ENCODE assay signal across 8 cellular contexts in the genomic region with DNA sequence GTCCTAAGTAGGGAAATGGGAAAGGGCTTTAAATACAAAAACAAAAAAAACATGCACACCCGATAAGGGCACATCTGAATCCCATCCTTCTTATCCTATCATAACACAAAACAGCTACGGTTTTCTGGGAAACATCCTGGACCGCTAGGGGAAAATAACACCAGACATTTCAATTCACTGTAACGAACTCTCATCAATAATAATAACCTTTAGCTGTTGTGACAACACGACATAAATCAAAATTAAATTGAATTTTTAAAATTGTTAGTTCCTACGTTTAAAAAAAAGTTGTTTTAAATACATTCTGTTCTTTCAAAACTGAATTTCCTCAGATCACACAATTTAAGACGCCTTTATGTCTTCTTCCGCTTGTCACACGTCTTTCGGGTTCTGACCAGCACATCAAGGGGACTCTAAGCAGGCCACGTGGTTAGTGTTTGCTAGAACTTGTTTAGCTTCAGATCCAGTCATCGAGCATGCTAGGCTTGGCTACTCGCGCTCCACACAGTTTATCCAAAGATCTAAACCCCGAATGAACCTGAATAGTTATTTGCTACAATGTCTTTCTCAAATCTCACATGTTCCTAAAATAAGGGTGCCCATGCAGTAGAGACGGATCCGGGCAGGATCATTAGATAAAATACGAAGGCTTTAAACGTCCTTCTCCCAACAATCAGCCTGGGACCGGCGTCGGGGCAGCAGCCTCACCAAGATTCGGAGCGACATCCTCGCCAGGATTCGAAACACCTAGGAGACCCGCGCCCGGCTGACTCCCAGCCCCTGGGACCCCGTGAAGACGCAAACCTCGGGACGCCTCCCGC. TPM values are rescaled to one million over a fixed set of nuclear protein-coding genes. Genes with fewer than 3 reads are reported as not detected.
A peak's percentile ranks its signal among the peaks of the same experiment; 100 is the strongest.
DNase-seq lines count a peak whose midpoint lies in the region; ATAC-seq and TF ChIP-seq lines count a peak whose summit lies in the region.

No MANE protein-coding gene starts in this region.

- peaks cover 11 to 18% (median 11%) of the 10 kb centered on the region in 3 experiments; a peak in 6 of 7 replicates for H3K36me3 Mint-ChIP-seq in H9 (ENCODE audit: insufficient read depth in 1 of 3, low read depth in 3 of 3)

- H2AK5ac ChIP-seq in H9 (ENCODE audit: insufficient read length, low read length) = no peak overlapping the region

- no peak overlapping the region for H4K8ac ChIP-seq in H9 (replicated peaks; ENCODE audit: insufficient read length, low read depth, low read length)

- no peak overlapping the region for H3K14ac ChIP-seq in H9 (ENCODE audit: insufficient read depth, low read length)

- ATAC-seq in right lobe of liver = peak; percentile 54 to 64 (median 58)

- no peak overlapping the region for H2AFZ ChIP-seq in H9 (ENCODE audit: low read length)

- H2BK12ac ChIP-seq in H9 (ENCODE audit: insufficient read length, low read depth, low read length) = no peak overlapping the region

- peak overlapping the region; percentile 96 to 100 for H3K4me3 Mint-ChIP-seq in H9

- H3K23me2 ChIP-seq in H9 (ENCODE audit: insufficient read length, low read depth, low read length, poor library complexity, severe bottlenecking) = peaks cover 18% of the 10 kb centered on the region

- no peak overlapping the region for H3K18ac ChIP-seq in H9 (ENCODE audit: insufficient read length, low read depth, low read length)

- peaks cover 28% of the 10 kb centered on the region for H3K27me3 Mint-ChIP-seq in H9 (ENCODE audit: low read depth)

- peak overlapping the region; percentile 88 for H3K9ac ChIP-seq in H9 (ENCODE audit: extremely low read depth, insufficient read length, low read length)

- H3K9me3 ChIP-seq in H9 (ENCODE audit: control insufficient read depth, low read depth, low read length) (no peaks in the 10 kb centered on the region), right lobe of liver (no peaks in the 10 kb centered on the region)

- intact Hi-C loops in right lobe of liver (cut with DNase I) = no loop called here

- H4K20me1 ChIP-seq in H9 (ENCODE audit: control insufficient read depth, insufficient read depth, insufficient read length) = no peaks in the 10 kb centered on the region

- H2BK15ac ChIP-seq in H9 (ENCODE audit: low read depth, low read length) = no peak overlapping the region

- H3K27me3 ChIP-seq in H9 (ENCODE audit: insufficient read depth, low read length) = peaks cover 16% of the 10 kb centered on the region; the same call in 1 of the 2 replicates
- no peaks in the 10 kb centered on the region for H3K27me3 ChIP-seq in right lobe of liver

- peak overlapping the region in 2 of 3 experiments; percentile 59 to 62; a peak in 5 of 7 replicates for H3K27ac Mint-ChIP-seq in H9

- no peak overlapping the region for H4K5ac ChIP-seq in H9 (ENCODE audit: insufficient read length, low read depth, low read length)

- no peak for TF ChIP-seq CTCF in H9 (conservative IDR thresholded peaks at IDR 0.05)
- no peak for TF ChIP-seq CTCF in WI38 (IDR thresholded peaks at IDR 0.05; ENCODE audit: low read depth, low read length)
- TF ChIP-seq CTCF in right lobe of liver (IDR thresholded peaks at IDR 0.05) = no peak

- H4K91ac ChIP-seq in H9 (ENCODE audit: insufficient read length, low read depth, low read length) = no peak overlapping the region

- H3K23ac ChIP-seq in H9 (ENCODE audit: insufficient read length, low read depth, low read length) = no peak overlapping the region

- no peak overlapping the region for H3T11ph ChIP-seq in H9 (ENCODE audit: low read length)

- H3K4me3 ChIP-seq in WI38 (ENCODE audit: low read depth, low read length) = peak overlapping the region; percentile 99
- peak overlapping the region; percentile 90 to 99 (median 91) for H3K4me3 ChIP-seq in right lobe of liver

- no peak overlapping the region for H2BK120ac ChIP-seq in H9 (ENCODE audit: low read depth, low read length, poor library complexity, severe bottlenecking)

- DNase-seq in GF-D8 (lab: John Stamatoyannopoulos, UW) (peak; percentile 41), H9 (peak; percentile 32), MV-4-11 (lab: John Stamatoyannopoulos, UW) (peak; percentile 70), dedifferentiated amniotic fluid mesenchymal stem cell (ENCODE audit: extremely low spot score) (peak; percentile 76), right lobe of liver (peak; percentile 55 to 68 (median 59)), NCI-H187 treated with DMSO at 0.1 percent for 48 hours (lab: John Stamatoyannopoulos, UW) (no peak)
- DNase-seq in stimulated activated CD4-positive, alpha-beta T cell treated with anti-CD3 and anti-CD28 coated beads, TNF-alpha, amount 100 ng/mL, for 48 hours (ENCODE audit: low read depth in 3 of 3) = peak; percentile 18 to 23 (median 18)

- H3K27ac ChIP-seq in H9 (ENCODE audit: insufficient read length, low read depth, low read length) (no peak overlapping the region), right lobe of liver (peak overlapping the region; percentile 94 to 97 (median 96))

- no peak overlapping the region for H3K4ac ChIP-seq in H9 (ENCODE audit: low read depth, low read length)

- H3K4me1 Mint-ChIP-seq in H9 = peaks cover 29 to 31% of the 10 kb centered on the region in 2 experiments

- 0 out of 2 replicates have a peak, but pooled peaks cover 2% of the 10 kb centered on the region for H3K4me1 ChIP-seq in H9 (ENCODE audit: insufficient read depth, low read length)
- H3K4me1 ChIP-seq in right lobe of liver = peaks cover 0 to 48% (median 12%) of the 10 kb centered on the region in 4 donors

- peaks cover 3% of the 10 kb centered on the region; the same call in 1 of the 2 replicates for H3K79me2 ChIP-seq in H9 (ENCODE audit: insufficient read depth, low read length)

- H3K4me2 ChIP-seq in H9 (ENCODE audit: insufficient read depth, insufficient read length, low read length) = peak overlapping the region; percentile 64

- H3K9me3 Mint-ChIP-seq in H9 = peaks cover 0 to 3% of the 10 kb centered on the region in 2 experiments; a peak in 2 of 5 replicates

- no CpG with 5 or more reads among the region's 34 CpGs for WGBS in H9 (ENCODE audit: extremely low coverage, insufficient read length, low lambda C conversion rate)
- 2% methylated on average over 22 of the region's 34 CpGs for WGBS in right lobe of liver (ENCODE audit: insufficient coverage, low coverage, low lambda C conversion rate, missing lambda C conversion rate)

- H3K56ac ChIP-seq in H9 (ENCODE audit: insufficient read length, low read depth, low read length) = no peak overlapping the region

- TF ChIP-seq POLR2A in right lobe of liver (IDR thresholded peaks at IDR 0.05) = no peak

- no peak overlapping the region for H2BK20ac ChIP-seq in H9 (ENCODE audit: low read depth, low read length, poor library complexity, severe bottlenecking)

- no peak overlapping the region for H2BK5ac ChIP-seq in H9 (ENCODE audit: insufficient read length, low read length)

- no peaks in the 10 kb centered on the region for H3K36me3 ChIP-seq in right lobe of liver

- H3K79me1 ChIP-seq in H9 (ENCODE audit: insufficient read depth, low read depth, low read length, poor library complexity, severe bottlenecking) = no peaks in the 10 kb centered on the region

RNA-seq across cellular contexts. Expression of gene IKZF5, which starts 0.8 kb away (rescaled TPM):
- total RNA-seq in H9 (2021) = 12.5 and 14.3 TPM in 2 replicates
- 10 to 100 TPM in 2 of 6 experiments, 1 to 10 TPM in 4; 4.1 to 15.8 (median 8.3) TPM for total RNA-seq in right lobe of liver

RNA-seq across cellular contexts. Expression of gene ACADSB, which starts 1.0 kb away (rescaled TPM):
- total RNA-seq in H9 (2021) (31.1 and 35.1 TPM in 2 replicates), right lobe of liver (100 to 1,000 TPM in 4 of 6 experiments, 10 to 100 TPM in 2; 73.6 to 591 (median 273) TPM)

RNA-seq across cellular contexts. Expression of gene PSTK, which starts 27.6 kb away (rescaled TPM):
- total RNA-seq in H9 (2021) = 8.0 and 8.7 TPM in 2 replicates
- total RNA-seq in right lobe of liver = 1 to 10 TPM; 3.0 to 6.9 (median 4.0) TPM

RNA-seq across cellular contexts. Expression of gene C10orf88, which starts 53.7 kb away (rescaled TPM):
- total RNA-seq in H9 (2021) (10.9 and 11.7 TPM in 2 replicates), right lobe of liver (1 to 10 TPM; 2.0 to 4.5 (median 3.3) TPM)
